9 cellular contexts compared by ENCODE assay signal in genomic region chr5:137735531-137736284, GRCh38. TPM values are rescaled to one million over a fixed set of nuclear protein-coding genes. Genes with fewer than 3 reads are reported as not detected.
DNase-seq lines count a peak whose midpoint lies in the region; ATAC-seq and TF ChIP-seq lines count a peak whose summit lies in the region.
"Had no signal": no experiment of that assay in that cellular context is flagged by ENCODE, and none has a peak within 500 bp of the region (broad histone marks: within the 10 kb centered on the region; RNA-seq: fewer than 3 reads in every experiment).

Gene KLHL3 (minus strand): TSS chr5:137736089. CDS start chr5:137735646, 443 bp downstream.

- H3K27ac ChIP-seq in HEK293 (ENCODE audit: extremely low read depth, low read depth, low read length), result no peak within 1 kb of the TSS
- H3K27ac ChIP-seq in upper lobe of right lung, result peak within 1 kb of the TSS; percentile 48

- TF ChIP-seq CTCF in GM12874 (IDR thresholded peaks at IDR 0.05; ENCODE audit: insufficient read depth, low read depth, low read length) (0 out of 2 replicates have a peak, but pooled peaks have one; percentile 1), HEK293 (tag by site-specific recombination; IDR thresholded peaks at IDR 0.05) (peak; percentile 69; the same call in 1 of the 2 replicates), fibroblast of the aortic adventitia (IDR thresholded peaks at IDR 0.05; ENCODE audit: insufficient read depth, low read length) (no peak), upper lobe of right lung (IDR thresholded peaks at IDR 0.05) (no peak)

- peaks cover 27% of the 10 kb centered on the region for H3K4me1 Mint-ChIP-seq in activated T-cell treated with anti-CD3 and anti-CD28 coated beads, Interleukin-2, amount 50 U/mL, for 4 hours (ENCODE audit: low read depth)

- POLR2A ChIA-PET in HEK293 (lab: Yijun Ruan, JAX), result interaction anchor here (1.8 kb wide), 1 partner anchor 18 kb away, joined by 5 read pairs; the partner anchor contains the start of gene HNRNPA0

- no peaks in the 10 kb centered on the region for H3K27me3 Mint-ChIP-seq in activated T-cell treated with anti-CD3 and anti-CD28 coated beads, Interleukin-2, amount 50 U/mL, for 4 hours (ENCODE audit: low read depth)
- H3K27me3 Mint-ChIP-seq: activated naive CD8-positive, alpha-beta T cell had no signal

- H3K4me3 Mint-ChIP-seq in activated T-cell treated with anti-CD3 and anti-CD28 coated beads, Interleukin-2, amount 50 U/mL, for 4 hours, result no peak within 1 kb of the TSS
- H3K4me3 Mint-ChIP-seq: activated naive CD8-positive, alpha-beta T cell had no signal

- H3K9me3 ChIP-seq in HEK293 (ENCODE audit: control insufficient read depth, insufficient read depth, low read depth, low read length), result no peaks in the 10 kb centered on the region
- no peaks in the 10 kb centered on the region for H3K9me3 ChIP-seq in upper lobe of right lung

- peak within 1 kb of the TSS; percentile 1 for H3K4me3 ChIP-seq in HEK293 (ENCODE audit: low read depth, low read length)
- H3K4me3 ChIP-seq in fibroblast of the aortic adventitia (ENCODE audit: low read depth, low read length), result peak within 1 kb of the TSS; percentile 59
- H3K4me3 ChIP-seq in upper lobe of right lung, result peak within 1 kb of the TSS; percentile 39

- H3K4me1 ChIP-seq in HEK293 (ENCODE audit: control insufficient read depth, insufficient read depth, low read length), result 0 out of 2 replicates have a peak, but pooled peaks cover 6% of the 10 kb centered on the region
- peaks cover 18% of the 10 kb centered on the region for H3K4me1 ChIP-seq in upper lobe of right lung

- no peaks in the 10 kb centered on the region for H3K27me3 ChIP-seq in upper lobe of right lung

- intact Hi-C loops in upper lobe of right lung (cut with DNase I), result no loop called here

- H3K36me3 ChIP-seq in HEK293 (ENCODE audit: control insufficient read depth in 2 of 2, insufficient read depth in 1 of 2, low read length in 2 of 2), result no peaks in the 10 kb centered on the region
- H3K36me3 ChIP-seq in upper lobe of right lung, result no peaks in the 10 kb centered on the region

- DNase-seq in NCI-H2171 treated with DMSO at 0.1 percent for 48 hours (lab: John Stamatoyannopoulos, UW), result peak; percentile 79
- peak; percentile 15 for DNase-seq in activated T-cell treated with anti-CD3 and anti-CD28 coated beads, Interleukin-2, amount 50 U/mL, for 4 hours
- DNase-seq in fibroblast of the aortic adventitia (ENCODE audit: low read depth), result peak; percentile 40
- DNase-seq in myocyte (ENCODE audit: low read depth), result peak; percentile 34
- peak; percentile 64 for DNase-seq in upper lobe of right lung
- no peak for DNase-seq in NOMO-1 (lab: John Stamatoyannopoulos, UW; ENCODE audit: unreplicated experiment in 2 of 2)

- CTCF ChIA-PET in HEK293 (lab: Yijun Ruan, JAX), result interaction anchor here (0.5 to 10.2 kb wide), 15 partner anchors 10 to 415 kb away, joined by 3 to 201 read pairs (median 3); no protein-coding TSS in a partner anchor

- ATAC-seq in activated T-cell treated with anti-CD3 and anti-CD28 coated beads, Interleukin-2, amount 50 U/mL, for 4 hours, result peak; percentile 10 to 18
- ATAC-seq in upper lobe of right lung, result peak; percentile 48

- peaks cover 9% of the 10 kb centered on the region for H3K36me3 Mint-ChIP-seq in activated T-cell treated with anti-CD3 and anti-CD28 coated beads, Interleukin-2, amount 50 U/mL, for 4 hours (ENCODE audit: insufficient read depth)

- H3K9me3 Mint-ChIP-seq in activated T-cell treated with anti-CD3 and anti-CD28 coated beads, Interleukin-2, amount 50 U/mL, for 4 hours, result no peaks in the 10 kb centered on the region

TF ChIP-seq in HEK293, 187 proteins besides CTCF, POLR2A, EP300 and RAD21 (continues in another document):
- no peak for TF ChIP-seq YY1 (tag by site-specific recombination; IDR thresholded peaks at IDR 0.05)
- TF ChIP-seq ZSCAN18 (tag by site-specific recombination; IDR thresholded peaks at IDR 0.05), result no peak
- no peak for TF ChIP-seq MYNN (tag by site-specific recombination; IDR thresholded peaks at IDR 0.05; ENCODE audit: borderline replicate concordance)
- TF ChIP-seq ZNF529 (tag by site-specific recombination; IDR thresholded peaks at IDR 0.05; ENCODE audit: insufficient replicate concordance), result no peak
- TF ChIP-seq ZNF239 (tag by site-specific recombination; IDR thresholded peaks at IDR 0.05), result no peak
- no peak for TF ChIP-seq ZEB2 (tag by site-specific recombination; IDR thresholded peaks at IDR 0.05)
- TF ChIP-seq OSR2 (tag by site-specific recombination; IDR thresholded peaks at IDR 0.05), result no peak
- TF ChIP-seq ZBTB17 (tag by site-specific recombination; IDR thresholded peaks at IDR 0.05), result peak; percentile 97
- TF ChIP-seq PRDM4 (tag by site-specific recombination; IDR thresholded peaks at IDR 0.05), result no peak
- TF ChIP-seq ZNF335 (tag by site-specific recombination; conservative IDR thresholded peaks at IDR 0.05), result peak; percentile 76
- no peak for TF ChIP-seq ZNF488 (tag by site-specific recombination; IDR thresholded peaks at IDR 0.05)
- peak; percentile 63; the same call in 1 of the 2 replicates for TF ChIP-seq TRIM28 (IDR thresholded peaks at IDR 0.05; ENCODE audit: borderline replicate concordance, low read length)
- peak; percentile 40; the same call in 1 of the 2 replicates for TF ChIP-seq EGR2 (tag by site-specific recombination; IDR thresholded peaks at IDR 0.05; ENCODE audit: low read depth)
- TF ChIP-seq ZNF600 (tag by site-specific recombination; IDR thresholded peaks at IDR 0.05), result no peak
- TF ChIP-seq ZNF24 (tag by site-specific recombination; IDR thresholded peaks at IDR 0.05), result no peak
- TF ChIP-seq SCRT2 (tag by site-specific recombination; IDR thresholded peaks at IDR 0.05), result peak; percentile 26; the same call in 1 of the 2 replicates
- no peak for TF ChIP-seq ZNF549 (tag by site-specific recombination; IDR thresholded peaks at IDR 0.05)
- TF ChIP-seq ZNF610 (tag by site-specific recombination; IDR thresholded peaks at IDR 0.05; ENCODE audit: borderline replicate concordance), result no peak
- no peak for TF ChIP-seq ZBTB21 (tag by site-specific recombination; IDR thresholded peaks at IDR 0.05)
- TF ChIP-seq ZFP41 (tag by site-specific recombination; IDR thresholded peaks at IDR 0.05; ENCODE audit: borderline replicate concordance), result no peak
- TF ChIP-seq ZNF311 (tag by site-specific recombination; IDR thresholded peaks at IDR 0.05; ENCODE audit: borderline replicate concordance), result no peak
- TF ChIP-seq ZBTB48 (tag by site-specific recombination; IDR thresholded peaks at IDR 0.05), result peak; percentile 40; the same call in 1 of the 2 replicates
- no peak for TF ChIP-seq ZNF37A (tag by site-specific recombination; IDR thresholded peaks at IDR 0.05)
- TF ChIP-seq ZBTB1 (tag by site-specific recombination; IDR thresholded peaks at IDR 0.05), result no peak
- no peak for TF ChIP-seq ZNF426 (tag by site-specific recombination; IDR thresholded peaks at IDR 0.05)
- TF ChIP-seq ZNF221 (tag by site-specific recombination; IDR thresholded peaks at IDR 0.05; ENCODE audit: borderline replicate concordance), result no peak
- TF ChIP-seq ZNF530 (tag by site-specific recombination; IDR thresholded peaks at IDR 0.05; ENCODE audit: low read depth), result no peak
- TF ChIP-seq ZBTB20 (tag by site-specific recombination; IDR thresholded peaks at IDR 0.05), result peak; percentile 20; the same call in 1 of the 2 replicates
- TF ChIP-seq ZNF2 (tag by site-specific recombination; IDR thresholded peaks at IDR 0.05), result no peak
- TF ChIP-seq SALL2 (tag by site-specific recombination; IDR thresholded peaks at IDR 0.05; ENCODE audit: borderline replicate concordance), result no peak

RNA-seq across cellular contexts. Expression of gene KLHL3, which starts in this region (rescaled TPM):
- total RNA-seq in activated T-cell treated with anti-CD3 and anti-CD28 coated beads, Interleukin-2, amount 50 U/mL, for 4 hours, result 1 to 10 TPM; 2.0 to 2.9 (median 2.6) TPM
- total RNA-seq in fibroblast of the aortic adventitia (ENCODE audit: low replicate concordance) (1.3 and 3.0 TPM in 2 replicates), myocyte (1.2 and 1.4 TPM in 2 replicates), upper lobe of right lung (6.8 TPM)
- polyA plus RNA-seq in myocyte (2012), result 1.1 TPM

Comparison
In these comparisons a context has a peak if more than half of its experiments do, and no peak if none do; other contexts are left out.
1. CTCF ChIP-seq: peak in GM12874 (single experiment) and HEK293 (single experiment); none in fibroblast of the aortic adventitia (single experiment) and upper lobe of right lung (single experiment).
2. H3K4me3 ChIP-seq: peak in every context shown above with its lines; median percentile 59 in fibroblast of the aortic adventitia; 39 in upper lobe of right lung; 1 in HEK293.
3. DNase-seq: peak in NCI-H2171 treated with DMSO at 0.1 percent for 48 hours (single experiment), activated T-cell treated with anti-CD3 and anti-CD28 coated beads, Interleukin-2, amount 50 U/mL, for 4 hours (single experiment), fibroblast of the aortic adventitia (single experiment), myocyte (single experiment) and upper lobe of right lung (single experiment); none in NOMO-1 (0 of 2).